8 cellular contexts compared by ENCODE assay signal in the genomic region with DNA sequence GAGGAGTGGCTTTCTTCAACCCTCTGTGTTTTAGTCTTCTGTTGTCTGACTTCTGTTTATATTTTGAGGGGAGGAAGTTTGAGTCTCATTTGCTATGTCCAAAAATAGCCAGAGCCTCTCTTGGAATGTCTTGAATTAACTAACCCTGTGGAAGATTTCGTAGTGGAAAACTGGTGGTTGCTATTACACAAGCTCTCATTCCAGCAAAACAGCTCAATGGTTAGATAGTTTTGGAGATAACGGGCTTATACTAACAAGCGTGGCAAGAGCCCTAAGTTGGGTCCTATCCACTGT. TPM values are rescaled to one million over a fixed set of nuclear protein-coding genes. Genes with fewer than 3 reads are reported as not detected.
DNase-seq lines count a peak whose midpoint lies in the region; ATAC-seq and TF ChIP-seq lines count a peak whose summit lies in the region.

No MANE protein-coding gene starts in this region.

- intact Hi-C loops in breast epithelium (cut with DNase I; ENCODE audit: low total_unique reads) (no loop called here), gastrocnemius medialis (cut with DNase I; ENCODE audit: low total_unique reads) (no loop called here)

- ATAC-seq in gastrocnemius medialis (peak; percentile 40 to 57), GM19467 (IDR thresholded peaks at IDR 0.05; ENCODE audit: unreplicated experiment) (no peak), HG02623 (IDR thresholded peaks at IDR 0.05; ENCODE audit: unreplicated experiment) (no peak)

- H3K36me3 ChIP-seq in breast epithelium (no peaks in the 10 kb centered on the region), iPS-18a (ENCODE audit: control insufficient read depth, low read depth, low read length) (peaks cover 28% of the 10 kb centered on the region), gastrocnemius medialis (no peaks in the 10 kb centered on the region)

- no peak overlapping the region for H3K9ac ChIP-seq in iPS-18a (ENCODE audit: low read length)

- DNase-seq in H4 (ENCODE audit: low spot score) (peak; percentile 67), breast epithelium (ENCODE audit: low spot score in 2 of 2) (no peak), gastrocnemius medialis (no peak), NCI-H1694 (lab: John Stamatoyannopoulos, UW) (no peak), NAMALWA (ENCODE audit: low spot score) (no peak)

- in situ Hi-C loops in gastrocnemius medialis (cut with MboI; ENCODE audit: low sequenced_read_pairs in 4 of 4): no loop called here

- no peaks in the 10 kb centered on the region for H3K9me3 ChIP-seq in breast epithelium
- no peaks in the 10 kb centered on the region for H3K9me3 ChIP-seq in iPS-18a (ENCODE audit: control insufficient read depth, low read depth, low read length)
- H3K9me3 ChIP-seq in gastrocnemius medialis: no peaks in the 10 kb centered on the region

- H3K27me3 ChIP-seq in breast epithelium (no peaks in the 10 kb centered on the region), iPS-18a (ENCODE audit: control insufficient read depth, insufficient read depth, low read length) (no peaks in the 10 kb centered on the region), gastrocnemius medialis (peaks cover 9 to 29% (median 9%) of the 10 kb centered on the region in 3 donors)

- TF ChIP-seq CTCF in breast epithelium (IDR thresholded peaks at IDR 0.05): no peak
- no peak for TF ChIP-seq CTCF in gastrocnemius medialis (IDR thresholded peaks at IDR 0.05 in 4 of 5, conservative IDR thresholded peaks at IDR 0.05 in 1 of 5)

- TF ChIP-seq POLR2A in breast epithelium (IDR thresholded peaks at IDR 0.05) (no peak), gastrocnemius medialis (IDR thresholded peaks at IDR 0.05) (no peak)

- H3K4me1 ChIP-seq in breast epithelium (no peaks in the 10 kb centered on the region), iPS-18a (ENCODE audit: control insufficient read depth, low read depth, low read length) (peaks cover 50% of the 10 kb centered on the region), gastrocnemius medialis (peaks cover 5 to 6% of the 10 kb centered on the region in 2 donors)

- H3K4me3 ChIP-seq in breast epithelium: peak overlapping the region; percentile 76 to 79 (median 78)
- H3K4me3 ChIP-seq in iPS-18a (ENCODE audit: low read length): peak overlapping the region; percentile 84
- peak overlapping the region; percentile 58 to 64 (median 61) for H3K4me3 ChIP-seq in gastrocnemius medialis

- H3K27ac ChIP-seq in breast epithelium: peak overlapping the region; percentile 92 to 98
- no peak overlapping the region for H3K27ac ChIP-seq in iPS-18a (ENCODE audit: low read length)
- peak overlapping the region; percentile 61 to 82 (median 75) for H3K27ac ChIP-seq in gastrocnemius medialis

RNA-seq across cellular contexts. Expression of a gene that starts 1.6 kb away (rescaled TPM):
- total RNA-seq in H4 (2014; rRNA removed; shearing (Covaris generic)): 12.4 and 16.4 TPM in 2 replicates
- total RNA-seq in breast epithelium (100 to 1,000 TPM in 1 of 3 donors, 10 to 100 TPM in 2; 91.1 to 122 (median 95.0) TPM), gastrocnemius medialis (10 to 100 TPM in 3 of 4 donors, 1 to 10 TPM in 1; 5.1 to 33.6 (median 17.6) TPM)

Comparison
In these comparisons a context has a peak if more than half of its experiments do, and no peak if none do; other contexts are left out.
1. ATAC-seq: peak in gastrocnemius medialis (2 of 2); none in GM19467 (single experiment) and HG02623 (single experiment).
2. Peak in every context shown above with its lines, with median percentiles within 50 percentile points of each other: H3K4me3 ChIP-seq.